In the genomic region with DNA sequence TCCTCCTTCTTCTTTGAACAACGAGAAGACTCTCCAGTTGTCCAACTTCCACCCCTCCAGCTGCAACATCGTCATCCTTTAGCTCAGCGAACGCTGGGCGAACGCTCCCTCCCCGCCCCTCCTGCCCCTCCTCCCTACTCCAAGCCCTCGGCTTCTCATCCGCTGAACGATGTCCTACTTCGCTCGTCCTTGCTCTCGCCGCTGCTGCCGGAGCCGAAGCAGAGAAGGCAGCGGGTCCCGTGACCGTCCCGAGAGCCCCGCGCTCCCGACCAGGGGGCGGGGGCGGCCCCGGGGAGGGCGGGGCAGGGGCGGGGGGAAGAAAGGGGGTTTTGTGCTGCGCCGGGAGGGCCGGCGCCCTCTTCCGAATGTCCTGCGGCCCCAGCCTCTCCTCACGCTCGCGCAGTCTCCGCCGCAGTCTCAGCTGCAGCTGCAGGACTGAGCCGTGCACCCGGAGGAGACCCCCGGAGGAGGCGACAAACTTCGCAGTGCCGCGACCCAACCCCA, we compare ENCODE assay signal across 8 cellular contexts. TPM values are rescaled to one million over a fixed set of nuclear protein-coding genes. Genes with fewer than 3 reads are reported as not detected.
DNase-seq lines count a peak whose midpoint lies in the region; ATAC-seq and TF ChIP-seq lines count a peak whose summit lies in the region.

A gene with protein sequence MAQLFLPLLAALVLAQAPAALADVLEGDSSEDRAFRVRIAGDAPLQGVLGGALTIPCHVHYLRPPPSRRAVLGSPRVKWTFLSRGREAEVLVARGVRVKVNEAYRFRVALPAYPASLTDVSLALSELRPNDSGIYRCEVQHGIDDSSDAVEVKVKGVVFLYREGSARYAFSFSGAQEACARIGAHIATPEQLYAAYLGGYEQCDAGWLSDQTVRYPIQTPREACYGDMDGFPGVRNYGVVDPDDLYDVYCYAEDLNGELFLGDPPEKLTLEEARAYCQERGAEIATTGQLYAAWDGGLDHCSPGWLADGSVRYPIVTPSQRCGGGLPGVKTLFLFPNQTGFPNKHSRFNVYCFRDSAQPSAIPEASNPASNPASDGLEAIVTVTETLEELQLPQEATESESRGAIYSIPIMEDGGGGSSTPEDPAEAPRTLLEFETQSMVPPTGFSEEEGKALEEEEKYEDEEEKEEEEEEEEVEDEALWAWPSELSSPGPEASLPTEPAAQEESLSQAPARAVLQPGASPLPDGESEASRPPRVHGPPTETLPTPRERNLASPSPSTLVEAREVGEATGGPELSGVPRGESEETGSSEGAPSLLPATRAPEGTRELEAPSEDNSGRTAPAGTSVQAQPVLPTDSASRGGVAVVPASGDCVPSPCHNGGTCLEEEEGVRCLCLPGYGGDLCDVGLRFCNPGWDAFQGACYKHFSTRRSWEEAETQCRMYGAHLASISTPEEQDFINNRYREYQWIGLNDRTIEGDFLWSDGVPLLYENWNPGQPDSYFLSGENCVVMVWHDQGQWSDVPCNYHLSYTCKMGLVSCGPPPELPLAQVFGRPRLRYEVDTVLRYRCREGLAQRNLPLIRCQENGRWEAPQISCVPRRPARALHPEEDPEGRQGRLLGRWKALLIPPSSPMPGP (plus strand): TSS at position 357 of the 504 bp plus-strand sequence. CDS start 3,938 bp downstream, outside the sequence.

- H3K27ac ChIP-seq in caudate nucleus (ENCODE audit: low read depth, low read length) (peak within 1 kb of the TSS; percentile 85), mesenchymal stem cell (ENCODE audit: low read length, poor library complexity, severe bottlenecking) (no peak within 1 kb of the TSS), Karpas-422 (ENCODE audit: low read length) (no peak within 1 kb of the TSS)

- H2BK5ac ChIP-seq in mesenchymal stem cell (ENCODE audit: low read depth, low read length, poor library complexity, severe bottlenecking): no peak within 1 kb of the TSS

- no peak within 1 kb of the TSS for H3K4ac ChIP-seq in mesenchymal stem cell (ENCODE audit: low read depth in 1 of 2, low read length in 2 of 2)

- ATAC-seq in HG03457 (IDR thresholded peaks at IDR 0.05; ENCODE audit: unreplicated experiment): no peak
- ATAC-seq in GM19328 (IDR thresholded peaks at IDR 0.05; ENCODE audit: unreplicated experiment): no peak

- peaks cover 5% of the 10 kb centered on the region for H3K4me1 Mint-ChIP-seq in type B pancreatic cell (ENCODE audit: unreplicated experiment)

- H2AK5ac ChIP-seq in mesenchymal stem cell (ENCODE audit: low read length, severe bottlenecking): no peak within 1 kb of the TSS

- H2AFZ ChIP-seq in mesenchymal stem cell (ENCODE audit: low read depth, low read length) (no peak within 1 kb of the TSS), Karpas-422 (ENCODE audit: low read length) (no peak within 1 kb of the TSS)

- H3K14ac ChIP-seq in mesenchymal stem cell (ENCODE audit: low read length in 2 of 2): no peak within 1 kb of the TSS

- no peaks in the 10 kb centered on the region for H3K36me3 ChIP-seq in MG63
- H3K36me3 ChIP-seq in mesenchymal stem cell (ENCODE audit: control insufficient read depth in 1 of 2, insufficient read depth in 2 of 2, low read depth in 1 of 2, low read length in 2 of 2): no peaks in the 10 kb centered on the region
- H3K36me3 ChIP-seq in Karpas-422 (ENCODE audit: insufficient read depth, low read length): no peaks in the 10 kb centered on the region

- peak within 1 kb of the TSS; percentile 11 for H3K27ac Mint-ChIP-seq in type B pancreatic cell

- H3K4me2 ChIP-seq in mesenchymal stem cell (ENCODE audit: low read length, poor library complexity, severe bottlenecking) (peak within 1 kb of the TSS; percentile 67), Karpas-422 (ENCODE audit: low read depth, low read length, poor library complexity, severe bottlenecking) (no peak within 1 kb of the TSS)

- H4K8ac ChIP-seq in mesenchymal stem cell (ENCODE audit: low read length): no peak within 1 kb of the TSS

- TF ChIP-seq CTCF in type B pancreatic cell (conservative IDR thresholded peaks at IDR 0.05): no peak

- no peaks in the 10 kb centered on the region for H3K9me2 ChIP-seq in Karpas-422 (replicated peaks; ENCODE audit: insufficient read depth, low read length)

- H2BK15ac ChIP-seq in mesenchymal stem cell (ENCODE audit: low read depth, poor library complexity, severe bottlenecking): peak within 1 kb of the TSS; percentile 30

- H3K9ac ChIP-seq in mesenchymal stem cell (ENCODE audit: low read length) (no peak within 1 kb of the TSS), Karpas-422 (ENCODE audit: low read length) (no peak within 1 kb of the TSS)

- no peaks in the 10 kb centered on the region for H3K79me2 ChIP-seq in Karpas-422 (ENCODE audit: low read length)

- H3K79me1 ChIP-seq in mesenchymal stem cell (replicated peaks; ENCODE audit: low read length, poor library complexity, severe bottlenecking): no peaks in the 10 kb centered on the region

- H3K4me3 ChIP-seq in MG63: no peak within 1 kb of the TSS
- peak within 1 kb of the TSS in 1 of 2 experiments; percentile 29 for H3K4me3 ChIP-seq in mesenchymal stem cell (ENCODE audit: insufficient read depth in 1 of 2, low read depth in 1 of 2, low read length in 2 of 2)
- no peak within 1 kb of the TSS for H3K4me3 ChIP-seq in Karpas-422 (ENCODE audit: low read length)

- H3K36me3 Mint-ChIP-seq in type B pancreatic cell: no peaks in the 10 kb centered on the region

- H4K91ac ChIP-seq in mesenchymal stem cell (ENCODE audit: low read length): no peak within 1 kb of the TSS

- H4K20me1 ChIP-seq in Karpas-422 (ENCODE audit: insufficient read depth, low read depth, low read length): no peaks in the 10 kb centered on the region

- H3K9me3 Mint-ChIP-seq in type B pancreatic cell: no peaks in the 10 kb centered on the region

- H2BK12ac ChIP-seq in mesenchymal stem cell (ENCODE audit: low read length in 2 of 2): no peak within 1 kb of the TSS

- H3K18ac ChIP-seq in mesenchymal stem cell (ENCODE audit: low read depth in 1 of 2, low read length in 2 of 2): peak within 1 kb of the TSS in 1 of 2 experiments; percentile 18

- H3K4me3 Mint-ChIP-seq in type B pancreatic cell: peak within 1 kb of the TSS; percentile 82

- H2BK120ac ChIP-seq in mesenchymal stem cell (ENCODE audit: low read depth, low read length): no peak within 1 kb of the TSS

- peak; percentile 32 for DNase-seq in AG08395 (ENCODE audit: low spot score)
- peak; percentile 20 for DNase-seq in MG63
- DNase-seq in caudate nucleus (lab: John Stamatoyannopoulos, UW): peak in 55 of 61 donors; percentile 7 to 85 (median 71)
- peak; percentile 45 for DNase-seq in mesenchymal stem cell
- DNase-seq in type B pancreatic cell (ENCODE audit: extremely low spot score, unreplicated experiment): no peak
- DNase-seq in Karpas-422: no peak

- H3K4me1 ChIP-seq in mesenchymal stem cell (ENCODE audit: control insufficient read depth, insufficient read depth, low read depth, low read length) (peaks cover 9% of the 10 kb centered on the region), Karpas-422 (ENCODE audit: low read length) (no peaks in the 10 kb centered on the region)

- no peak within 1 kb of the TSS for H3K23ac ChIP-seq in mesenchymal stem cell (ENCODE audit: low read length in 2 of 2)

- peaks cover 38% of the 10 kb centered on the region for H3K27me3 ChIP-seq in MG63
- peaks cover 93 to 97% of the 10 kb centered on the region in 2 experiments for H3K27me3 ChIP-seq in mesenchymal stem cell (ENCODE audit: control insufficient read depth in 1 of 2, insufficient read depth in 1 of 2, low read length in 2 of 2)
- H3K27me3 ChIP-seq in Karpas-422 (ENCODE audit: low read length): no peaks in the 10 kb centered on the region

- no peaks in the 10 kb centered on the region for H3K9me3 ChIP-seq in MG63
- H3K9me3 ChIP-seq in mesenchymal stem cell (ENCODE audit: control insufficient read depth, low read length): no peaks in the 10 kb centered on the region
- no peaks in the 10 kb centered on the region for H3K9me3 ChIP-seq in Karpas-422 (ENCODE audit: low read length)

- under 1% methylated on average over 38 of the region's 46 CpGs for WGBS in mesenchymal stem cell

- H3K27me3 Mint-ChIP-seq in type B pancreatic cell: peaks cover 88% of the 10 kb centered on the region

RNA-seq across cellular contexts. Expression of the gene that starts here (rescaled TPM):
- not detected in 2 replicates for total RNA-seq in MG63 (2014; rRNA removed; shearing (Covaris generic); ENCODE audit: low replicate concordance)
- 0.33 TPM for polyA plus RNA-seq in mesenchymal stem cell (2013, experiment 1 of 2)
- polyA plus RNA-seq in mesenchymal stem cell (2013, experiment 2 of 2): 0.23 TPM
- total RNA-seq in type B pancreatic cell (ENCODE audit: low replicate concordance): 12.6 TPM in 1 of 2 replicates, not detected in the other
- total RNA-seq in Karpas-422 (2014; rRNA removed; shearing (Covaris generic); ENCODE audit: low replicate concordance): not detected in 2 replicates

Comparison
In these comparisons a context has a peak if more than half of its experiments do, and no peak if none do; other contexts are left out.
1. Peak in DNase-seq in MG63; RNA of the gene not detected or under 1 TPM.
2. DNase-seq: peak in AG08395 (single experiment), caudate nucleus (55 of 61) and mesenchymal stem cell (single experiment); none in type B pancreatic cell (single experiment) and Karpas-422 (single experiment).